17 cellular contexts compared by ENCODE assay signal in the genomic region with DNA sequence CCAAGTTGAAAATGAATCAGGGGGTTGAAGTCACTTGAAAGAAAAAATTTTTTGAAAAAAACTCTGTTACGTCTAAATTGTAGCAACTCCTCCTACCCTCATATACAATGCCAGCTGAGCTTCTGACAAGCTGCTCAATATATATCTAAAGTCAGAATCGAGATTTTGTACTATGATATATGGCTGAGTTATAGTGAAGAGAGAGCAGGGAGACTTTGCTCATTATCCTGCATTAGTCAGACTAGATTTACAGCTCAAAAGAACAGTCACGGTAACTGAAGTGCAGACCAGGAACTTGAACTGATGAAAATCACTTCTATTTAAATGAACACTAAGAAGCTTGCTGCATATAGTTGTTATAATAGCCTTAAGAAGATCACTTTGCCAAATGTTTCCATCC.
"Had no signal": no experiment of that assay in that cellular context is flagged by ENCODE, and none has a peak within 500 bp of the region (broad histone marks: within the 10 kb centered on the region; RNA-seq: fewer than 3 reads in every experiment).

No MANE protein-coding gene starts in this region.

- H3K9me3 ChIP-seq: heart left ventricle, neutrophil, right atrium auricular region, testis had no signal

- H3K36me3 ChIP-seq: heart left ventricle, neutrophil, right atrium auricular region, tibial nerve had no signal

- H3K4me3 ChIP-seq: dorsolateral prefrontal cortex, heart left ventricle, right atrium auricular region, testis, tibial nerve had no signal

- H3K4me1 Mint-ChIP-seq: naive thymus-derived CD8-positive, alpha-beta T cell; stimulated activated memory B cell treated with anti-CD40 and anti-IgM and Interleukin-4, amounts not matched to agents 10 μg/mL and 1 μg/mL and 100 μg/mL, for 72 hours had no signal

- H3K4me1 ChIP-seq: heart left ventricle, right atrium auricular region, tibial nerve had no signal

- H3K27me3 ChIP-seq: dorsolateral prefrontal cortex, heart left ventricle, neutrophil, right atrium auricular region, testis, tibial nerve had no signal

- H3K27ac ChIP-seq: heart left ventricle, neutrophil, right atrium auricular region, testis, tibial nerve had no signal

- H3K4me3 Mint-ChIP-seq: naive thymus-derived CD8-positive, alpha-beta T cell; stimulated activated memory B cell treated with anti-CD40 and anti-IgM and Interleukin-4, amounts not matched to agents 10 μg/mL and 1 μg/mL and 100 μg/mL, for 72 hours; stimulated activated naive CD8-positive, alpha-beta T cell treated with anti-CD3 and anti-CD28 coated beads, Interleukin-15, Interleukin-2, amounts not matched to agents 100 ng/mL and 50 ng/mL, for 24 hours had no signal

- DNase-seq: cortex of kidney; dorsolateral prefrontal cortex; effector CD8-positive, alpha-beta T cell; heart left ventricle; hippocampal formation; kidney glomerular epithelial cell; mammary epithelial cell; naive thymus-derived CD8-positive, alpha-beta T cell; posterior cingulate gyrus; stimulated activated CD4-positive, alpha-beta T cell treated with anti-CD3 and anti-CD28 coated beads, Interleukin-4, amount 100 ng/mL, for 24 hours; testis had no signal

- H3K9me3 Mint-ChIP-seq: stimulated activated naive CD8-positive, alpha-beta T cell treated with anti-CD3 and anti-CD28 coated beads, Interleukin-15, Interleukin-2, amounts not matched to agents 100 ng/mL and 50 ng/mL, for 24 hours had no signal

- H3K36me3 Mint-ChIP-seq: stimulated activated memory B cell treated with anti-CD40 and anti-IgM and Interleukin-4, amounts not matched to agents 10 μg/mL and 1 μg/mL and 100 μg/mL, for 72 hours had no signal

- ATAC-seq: heart left ventricle; left lobe of liver; naive thymus-derived CD8-positive, alpha-beta T cell; stimulated activated memory B cell treated with anti-CD40 and anti-IgM and Interleukin-4, amounts not matched to agents 10 μg/mL and 1 μg/mL and 100 μg/mL, for 72 hours had no signal

- H3K27ac Mint-ChIP-seq: naive thymus-derived CD8-positive, alpha-beta T cell; stimulated activated memory B cell treated with anti-CD40 and anti-IgM and Interleukin-4, amounts not matched to agents 10 μg/mL and 1 μg/mL and 100 μg/mL, for 72 hours; stimulated activated naive CD8-positive, alpha-beta T cell treated with anti-CD3 and anti-CD28 coated beads, Interleukin-15, Interleukin-2, amounts not matched to agents 100 ng/mL and 50 ng/mL, for 24 hours had no signal
